11 cellular contexts compared by ENCODE assay signal in the genomic region with DNA sequence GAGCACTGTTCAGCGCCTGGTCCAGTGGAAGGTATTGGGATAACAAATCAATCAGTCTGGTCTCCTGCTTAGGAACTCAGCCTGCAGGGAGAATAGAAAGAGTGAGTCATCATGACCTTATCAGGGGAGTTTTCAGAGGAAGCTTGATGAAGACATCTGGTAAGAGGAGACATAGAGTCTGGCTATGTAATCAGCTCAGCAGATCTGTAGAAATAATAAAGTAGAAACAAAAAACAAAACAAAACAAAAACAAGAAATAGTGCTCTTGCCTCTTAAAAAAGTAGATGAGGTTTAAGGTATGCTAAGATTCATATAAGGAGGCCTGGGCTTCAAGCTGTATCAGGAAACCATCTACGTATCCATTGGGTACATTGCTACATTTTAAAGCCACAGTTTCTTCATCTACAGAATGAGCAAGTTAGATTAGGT. TPM values are rescaled to one million over a fixed set of nuclear protein-coding genes. Genes with fewer than 3 reads are reported as not detected.
DNase-seq lines count a peak whose midpoint lies in the region; ATAC-seq and TF ChIP-seq lines count a peak whose summit lies in the region.
"Had no signal": no experiment of that assay in that cellular context is flagged by ENCODE, and none has a peak within 500 bp of the region (broad histone marks: within the 10 kb centered on the region; RNA-seq: fewer than 3 reads in every experiment).

No MANE protein-coding gene starts in this region.

- peaks cover 6% of the 10 kb centered on the region for H3K9me3 Mint-ChIP-seq in activated CD4-positive, alpha-beta T cell treated with anti-CD3 and anti-CD28 coated beads, Interleukin-2, amount 10 ng/mL, durations not matched to agents 24 days and 14 days
- H3K9me3 Mint-ChIP-seq in immature natural killer cell: no peaks in the 10 kb centered on the region

- no peaks in the 10 kb centered on the region for H3K36me3 Mint-ChIP-seq in activated CD4-positive, alpha-beta T cell treated with anti-CD3 and anti-CD28 coated beads, Interleukin-2, amount 10 ng/mL, durations not matched to agents 24 days and 14 days (ENCODE audit: low read depth)
- H3K36me3 Mint-ChIP-seq in immature natural killer cell: no peaks in the 10 kb centered on the region

- H3K4me3 Mint-ChIP-seq in activated CD4-positive, alpha-beta T cell treated with anti-CD3 and anti-CD28 coated beads, Interleukin-2, amount 10 ng/mL, durations not matched to agents 24 days and 14 days: no peak overlapping the region
- H3K4me3 Mint-ChIP-seq in immature natural killer cell: no peak overlapping the region

- peak; percentile 62 for DNase-seq in activated CD4-positive, alpha-beta T cell treated with anti-CD3 and anti-CD28 coated beads, Interleukin-2, amount 10 ng/mL, durations not matched to agents 24 days and 14 days
- no peak for DNase-seq in activated CD4-positive, alpha-beta T cell treated with anti-CD3 and anti-CD28 coated beads, Interleukin-2, amount 50 U/mL, for 1 hour
- DNase-seq in fibroblast of pulmonary artery (ENCODE audit: low read depth) (peak; percentile 75), immature natural killer cell (no peak), NCI-H1694 (lab: John Stamatoyannopoulos, UW) (no peak)
- DNase-seq in stimulated activated naive CD8-positive, alpha-beta T cell treated with anti-CD3 and anti-CD28 coated beads, Interleukin-15, Interleukin-2, amounts not matched to agents 100 U/mL and 50 U/mL, for 24 hours: no peak
- DNase-seq: NCI-H1417 had no signal

- no peaks in the 10 kb centered on the region for H3K27me3 Mint-ChIP-seq in activated CD4-positive, alpha-beta T cell treated with anti-CD3 and anti-CD28 coated beads, Interleukin-2, amount 10 ng/mL, durations not matched to agents 24 days and 14 days
- H3K27me3 Mint-ChIP-seq in immature natural killer cell (ENCODE audit: low read depth in 3 of 3): peaks cover 2 to 7% (median 5%) of the 10 kb centered on the region in 3 donors

- H3K27ac Mint-ChIP-seq in activated CD4-positive, alpha-beta T cell treated with anti-CD3 and anti-CD28 coated beads, Interleukin-2, amount 10 ng/mL, durations not matched to agents 24 days and 14 days: peak overlapping the region; percentile 6
- no peak overlapping the region for H3K27ac Mint-ChIP-seq in immature natural killer cell

- peak; percentile 72 for ATAC-seq in SK-N-SH treated with all-trans-retinoic acid at 6 μM for 48 hours
- ATAC-seq in stimulated activated naive CD8-positive, alpha-beta T cell treated with anti-CD3 and anti-CD28 coated beads, Interleukin-15, Interleukin-2, amounts not matched to agents 100 U/mL and 50 U/mL, for 24 hours: peak; percentile 75
- ATAC-seq in GM21529 (IDR thresholded peaks at IDR 0.05; ENCODE audit: unreplicated experiment): no peak

- no peak for TF ChIP-seq CTCF in fibroblast of pulmonary artery (IDR thresholded peaks at IDR 0.05; ENCODE audit: low read length, missing control alignments)

- H3K4me3 ChIP-seq in fibroblast of pulmonary artery (replicated peaks; ENCODE audit: low read depth, low read length): no peak overlapping the region
- H3K4me3 ChIP-seq: BLaER1 had no signal

- intact Hi-C loops in activated CD4-positive, alpha-beta T cell treated with anti-CD3 and anti-CD28 coated beads, Interleukin-2, amount 10 ng/mL, durations not matched to agents 24 days and 14 days (cut with micrococcal nuclease): no loop called here

- peaks cover 26% of the 10 kb centered on the region for H3K4me1 Mint-ChIP-seq in activated CD4-positive, alpha-beta T cell treated with anti-CD3 and anti-CD28 coated beads, Interleukin-2, amount 10 ng/mL, durations not matched to agents 24 days and 14 days
- peaks cover 0 to 8% of the 10 kb centered on the region in 2 donors for H3K4me1 Mint-ChIP-seq in immature natural killer cell

TF ChIP-seq in SK-N-SH treated with all-trans-retinoic acid at 6 μM for 48 hours, 23 proteins besides CTCF, POLR2A, EP300 and RAD21:
- TF ChIP-seq ZNF8 (CRISPR knock-in tag; IDR thresholded peaks at IDR 0.05) (no peak), ISL1 (CRISPR knock-in tag; IDR thresholded peaks at IDR 0.05) (peak; percentile 69), TOX (CRISPR knock-in tag; IDR thresholded peaks at IDR 0.05; ENCODE audit: borderline replicate concordance) (peak; percentile 62; the same call in 1 of the 2 replicates), ZFP3 (CRISPR knock-in tag; IDR thresholded peaks at IDR 0.05) (no peak), SNAI2 (CRISPR knock-in tag; IDR thresholded peaks at IDR 0.05) (peak; percentile 89)
TF ChIP-seq in SK-N-SH treated with all-trans-retinoic acid at 6 μM for 48 hours: peak in this region for 3.

RNA-seq across cellular contexts. Expression of a gene that starts 14.4 kb away (rescaled TPM):
- not detected in 2 replicates for total RNA-seq in activated CD4-positive, alpha-beta T cell treated with anti-CD3 and anti-CD28 coated beads, Interleukin-2, amount 10 ng/mL, durations not matched to agents 24 days and 14 days
- polyA plus RNA-seq in immature natural killer cell: not detected
- polyA plus RNA-seq: keratinocyte had no signal

RNA-seq across cellular contexts. Expression of a gene that starts 48.8 kb away (rescaled TPM):
- not detected in 2 replicates for total RNA-seq in activated CD4-positive, alpha-beta T cell treated with anti-CD3 and anti-CD28 coated beads, Interleukin-2, amount 10 ng/mL, durations not matched to agents 24 days and 14 days
- polyA plus RNA-seq in immature natural killer cell: not detected

Comparison
In these comparisons a context has a peak if more than half of its experiments do, and no peak if none do; other contexts are left out.
1. DNase-seq: peak in activated CD4-positive, alpha-beta T cell treated with anti-CD3 and anti-CD28 coated beads, Interleukin-2, amount 10 ng/mL, durations not matched to agents 24 days and 14 days (single experiment) and fibroblast of pulmonary artery (single experiment); none in activated CD4-positive, alpha-beta T cell treated with anti-CD3 and anti-CD28 coated beads, Interleukin-2, amount 50 U/mL, for 1 hour (single experiment), stimulated activated naive CD8-positive, alpha-beta T cell treated with anti-CD3 and anti-CD28 coated beads, Interleukin-15, Interleukin-2, amounts not matched to agents 100 U/mL and 50 U/mL, for 24 hours (single experiment), immature natural killer cell (0 of 3) and NCI-H1694 (single experiment).